ENCODE assay signal across 28 cellular contexts in genomic region chr18:65522907-65523306, GRCh38.
"Had no signal": no experiment of that assay in that cellular context is flagged by ENCODE, and none has a peak within 500 bp of the region (broad histone marks: within the 10 kb centered on the region; RNA-seq: fewer than 3 reads in every experiment).

No MANE protein-coding gene starts in this region.

- H3K4me3 Mint-ChIP-seq: dendritic cell treated with granulocyte-macrophage colony-stimulating factor and Interleukin-4, amounts not matched to agents 40 ng/mL and 50 ng/mL, for 4 days; endodermal cell; naive thymus-derived CD8-positive, alpha-beta T cell; nephron progenitor cell; stimulated activated naive CD8-positive, alpha-beta T cell treated with anti-CD3 and anti-CD28 coated beads, Interleukin-15, amount 100 ng/mL, for 72 hours had no signal

- ATAC-seq: esophagus mucosa; gastrocnemius medialis; left ventricle myocardium superior; naive thymus-derived CD8-positive, alpha-beta T cell; sciatic nerve; stimulated activated naive CD8-positive, alpha-beta T cell treated with anti-CD3 and anti-CD28 coated beads, Interleukin-15, amount 100 ng/mL, for 72 hours had no signal

- H3K4me2 ChIP-seq: smooth muscle cell had no signal

- DNase-seq: colonic mucosa; effector CD8-positive, alpha-beta T cell; foreskin fibroblast; gastrocnemius medialis; head of caudate nucleus; kidney glomerular epithelial cell; left ventricle myocardium superior; lower lobe of right lung; naive thymus-derived CD8-positive, alpha-beta T cell; nephron progenitor cell; stimulated activated CD4-positive, alpha-beta T cell treated with anti-CD3 and anti-CD28 coated beads, Interleukin-12 subunit alpha, Interleukin-12 subunit beta, amount 100 ng/mL, for 4 hours; stimulated activated CD4-positive, alpha-beta T cell treated with anti-CD3 and anti-CD28 coated beads, Interleukin-1b, Interleukin-23, amount 100 ng/mL, for 48 hours; stimulated activated CD4-positive, alpha-beta T cell treated with anti-CD3 and anti-CD28 coated beads, Interleukin-4, amount 100 ng/mL, for 1 hour; stimulated activated CD8-positive, alpha-beta memory T cell treated with anti-CD3 and anti-CD28 coated beads, Interleukin-4, amount 100 ng/mL, for 48 hours; stimulated activated naive CD4-positive, alpha-beta T cell; stimulated activated naive CD8-positive, alpha-beta T cell treated with anti-CD3 and anti-CD28 coated beads, Interleukin-15, amount 100 ng/mL, for 72 hours; testis; uterus had no signal

- H3K27ac ChIP-seq: colonic mucosa, epithelial cell of prostate, gastrocnemius medialis, lower lobe of right lung, prostate gland, right atrium auricular region, testis, tibial nerve, upper lobe of left lung, uterus had no signal

- H3K4me3 ChIP-seq: colonic mucosa, gastrocnemius medialis, lower lobe of right lung, prostate gland, right atrium auricular region, smooth muscle cell, testis, tibial nerve, upper lobe of left lung, uterus had no signal

- H3K4me1 Mint-ChIP-seq: endodermal cell; naive thymus-derived CD8-positive, alpha-beta T cell; stimulated activated naive CD8-positive, alpha-beta T cell treated with anti-CD3 and anti-CD28 coated beads, Interleukin-15, amount 100 ng/mL, for 72 hours had no signal

- H3K9me3 Mint-ChIP-seq: endodermal cell had no signal

- H3K27ac Mint-ChIP-seq: dendritic cell treated with granulocyte-macrophage colony-stimulating factor and Interleukin-4, amounts not matched to agents 40 ng/mL and 50 ng/mL, for 4 days; endodermal cell; naive thymus-derived CD8-positive, alpha-beta T cell had no signal

- H3K36me3 Mint-ChIP-seq: naive thymus-derived CD8-positive, alpha-beta T cell had no signal

- H3K4me1 ChIP-seq: colonic mucosa, gastrocnemius medialis, lower lobe of right lung, prostate gland, right atrium auricular region, testis, tibial nerve, upper lobe of left lung, uterus had no signal

- H3K9me3 ChIP-seq: colonic mucosa, gastrocnemius medialis, lower lobe of right lung, prostate gland, testis, upper lobe of left lung, uterus had no signal

- H3K27me3 ChIP-seq: colonic mucosa, gastrocnemius medialis, right atrium auricular region, testis, tibial nerve, upper lobe of left lung, uterus had no signal

- H3K27me3 Mint-ChIP-seq: dendritic cell treated with granulocyte-macrophage colony-stimulating factor and Interleukin-4, amounts not matched to agents 40 ng/mL and 50 ng/mL, for 4 days; naive thymus-derived CD8-positive, alpha-beta T cell; stimulated activated naive CD8-positive, alpha-beta T cell treated with anti-CD3 and anti-CD28 coated beads, Interleukin-15, amount 100 ng/mL, for 72 hours had no signal

- H3K36me3 ChIP-seq: colonic mucosa, gastrocnemius medialis, lower lobe of right lung, prostate gland, right atrium auricular region, tibial nerve, upper lobe of left lung, uterus had no signal
